ENCODE assay signal across 24 cellular contexts in the genomic region with DNA sequence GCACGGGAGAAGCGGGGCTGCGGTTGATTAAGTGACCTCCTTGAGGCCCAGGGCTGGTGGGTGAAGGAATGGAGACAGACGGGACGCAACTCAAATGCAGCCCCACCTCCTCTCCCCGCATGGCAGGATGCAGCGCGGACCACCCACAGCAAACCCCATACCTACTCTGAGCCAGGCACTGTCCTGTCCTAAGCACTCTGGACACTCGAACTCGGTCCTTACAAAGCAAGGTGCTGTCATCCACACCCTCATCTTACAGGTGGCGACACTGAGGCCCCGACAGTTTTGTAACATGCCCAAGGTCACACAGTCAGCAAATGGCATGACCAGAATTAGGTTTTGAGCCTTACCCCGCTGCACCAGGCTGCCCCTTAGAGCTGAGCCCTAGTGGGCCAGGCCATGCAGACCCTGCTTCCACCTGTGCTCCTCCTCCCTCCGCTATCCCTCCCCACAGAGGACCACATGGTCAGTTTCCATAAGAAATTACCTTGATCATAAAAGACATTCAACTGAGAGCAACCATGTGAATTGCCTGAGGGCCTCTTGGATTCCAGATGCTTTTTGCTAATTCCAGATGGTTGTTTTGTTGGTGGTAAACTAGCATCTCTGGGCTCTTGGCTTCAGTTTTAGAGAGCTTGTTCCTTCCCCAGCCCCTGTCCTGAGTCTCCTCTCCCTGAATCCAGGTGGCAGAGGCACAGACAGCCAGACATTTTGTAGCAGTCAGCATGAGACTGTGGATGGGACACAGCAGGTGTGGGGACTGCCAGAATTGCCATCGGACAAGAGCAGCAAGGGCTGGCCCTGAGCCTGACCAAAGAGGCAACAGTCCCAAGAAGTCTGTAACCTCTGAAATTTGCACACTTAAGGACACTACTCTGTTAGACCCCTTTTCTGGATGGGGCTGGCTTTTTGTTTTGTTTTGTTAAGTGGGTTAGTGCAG.
DNase-seq lines count a peak whose midpoint lies in the region; ATAC-seq and TF ChIP-seq lines count a peak whose summit lies in the region.
"Had no signal": no experiment of that assay in that cellular context is flagged by ENCODE, and none has a peak within 500 bp of the region (broad histone marks: within the 10 kb centered on the region; RNA-seq: fewer than 3 reads in every experiment).

No MANE protein-coding gene starts in this region.

- peaks cover 0 to 15% (median 9%) of the 10 kb centered on the region in 4 donors for H3K4me1 ChIP-seq in esophagus muscularis mucosa
- H3K4me1 ChIP-seq: Caco-2, spleen had no signal

- no peak for TF ChIP-seq CTCF in AG09319 (IDR thresholded peaks at IDR 0.05; ENCODE audit: low read depth, low read length)
- TF ChIP-seq CTCF in brain (conservative IDR thresholded peaks at IDR 0.05): no peak
- no peak for TF ChIP-seq CTCF in nephron (IDR thresholded peaks at IDR 0.05; ENCODE audit: unreplicated experiment in 3 of 3)
- no peak for TF ChIP-seq CTCF in esophagus muscularis mucosa (IDR thresholded peaks at IDR 0.05)

- TF ChIP-seq EP300 in esophagus muscularis mucosa (IDR thresholded peaks at IDR 0.05): no peak

- H3K36me3 Mint-ChIP-seq in brain: no peaks in the 10 kb centered on the region
- H3K36me3 Mint-ChIP-seq in nephron (ENCODE audit: low read depth): no peaks in the 10 kb centered on the region
- H3K36me3 Mint-ChIP-seq: activated naive CD4-positive, alpha-beta T cell treated with anti-CD3 and anti-CD28 coated beads, Interleukin-2, amount 50 U/mL, for 72 hours; mesothelial cell of epicardium had no signal

- H3K4me3 Mint-ChIP-seq in brain (no peak overlapping the region), nephron (no peak overlapping the region)
- H3K4me3 Mint-ChIP-seq: effector memory CD8-positive, alpha-beta T cell; mesothelial cell of epicardium; stimulated activated naive CD8-positive, alpha-beta T cell treated with anti-CD3 and anti-CD28 coated beads, Interleukin-15, amount 100 ng/mL, for 72 hours had no signal

- no peak for TF ChIP-seq POLR2A in esophagus muscularis mucosa (IDR thresholded peaks at IDR 0.05; ENCODE audit: low read depth)

- H3K27me3 ChIP-seq in esophagus muscularis mucosa: peaks cover 0 to 6% (median 0%) of the 10 kb centered on the region in 4 donors
- H3K27me3 ChIP-seq: neutrophil, tibial nerve had no signal

- H3K9me3 Mint-ChIP-seq in brain: peaks cover 0 to 4% (median 1%) of the 10 kb centered on the region in 5 experiments
- H3K9me3 Mint-ChIP-seq in nephron: peaks cover 2% of the 10 kb centered on the region
- H3K9me3 Mint-ChIP-seq: activated naive CD4-positive, alpha-beta T cell treated with anti-CD3 and anti-CD28 coated beads, Interleukin-2, amount 50 U/mL, for 72 hours; effector memory CD8-positive, alpha-beta T cell; stimulated activated naive CD8-positive, alpha-beta T cell treated with anti-CD3 and anti-CD28 coated beads, Interleukin-15, amount 100 ng/mL, for 72 hours had no signal

- H3K27ac ChIP-seq in esophagus muscularis mucosa (replicated peaks in 1 of 4): no peak overlapping the region
- H3K27ac ChIP-seq: HL-60, neutrophil, RWPE1, spleen had no signal

- no peak for ATAC-seq in GM18511 (IDR thresholded peaks at IDR 0.05; ENCODE audit: unreplicated experiment)
- ATAC-seq: activated naive CD4-positive, alpha-beta T cell treated with anti-CD3 and anti-CD28 coated beads, Interleukin-2, amount 50 U/mL, for 72 hours; effector memory CD8-positive, alpha-beta T cell; stimulated activated naive CD8-positive, alpha-beta T cell treated with anti-CD3 and anti-CD28 coated beads, Interleukin-15, amount 100 ng/mL, for 72 hours had no signal

- DNase-seq in AG09319 (ENCODE audit: extremely low read depth, low read depth) (peak; percentile 15), HT-29 (ENCODE audit: low spot score) (peak; percentile 15), NCI-H526 treated with DMSO at 0.1 percent for 48 hours (lab: John Stamatoyannopoulos, UW) (no peak), CD1c-positive myeloid dendritic cell (ENCODE audit: extremely low spot score) (no peak), esophagus muscularis mucosa (ENCODE audit: extremely low spot score) (no peak)
- DNase-seq: activated CD4-positive, CD25-positive, alpha-beta regulatory T cell; effector memory CD8-positive, alpha-beta T cell; esophagus squamous epithelium; MV-4-11; NCI-H2029; NCI-H510A; spleen; stimulated activated CD4-positive, alpha-beta T cell treated with anti-CD3 and anti-CD28 coated beads, Interleukin-4, amount 100 ng/mL, for 4 hours; stimulated activated naive CD8-positive, alpha-beta T cell treated with anti-CD3 and anti-CD28 coated beads, Interleukin-15, amount 100 ng/mL, for 72 hours had no signal

- H3K4me1 Mint-ChIP-seq in brain (peaks cover 59% of the 10 kb centered on the region), nephron (peaks cover 70% of the 10 kb centered on the region)
- H3K4me1 Mint-ChIP-seq: stimulated activated naive CD8-positive, alpha-beta T cell treated with anti-CD3 and anti-CD28 coated beads, Interleukin-15, amount 100 ng/mL, for 72 hours had no signal

- H3K27me3 Mint-ChIP-seq in brain (no peaks in the 10 kb centered on the region), nephron (ENCODE audit: low read depth) (no peaks in the 10 kb centered on the region)

- no peaks in the 10 kb centered on the region for H3K9me3 ChIP-seq in esophagus muscularis mucosa
- H3K9me3 ChIP-seq: Caco-2, esophagus squamous epithelium, neutrophil, spleen, tibial nerve had no signal

- intact Hi-C loops in esophagus muscularis mucosa (cut with DNase I): no loop called here

- no peaks in the 10 kb centered on the region for H3K36me3 ChIP-seq in esophagus muscularis mucosa
- H3K36me3 ChIP-seq: esophagus squamous epithelium, neutrophil, spleen, tibial nerve had no signal

- WGBS in esophagus muscularis mucosa: 93% methylated on average over 15 of the region's 15 CpGs

- no peak overlapping the region for H3K4me3 ChIP-seq in esophagus muscularis mucosa
- H3K4me3 ChIP-seq: esophagus squamous epithelium, spleen, tibial nerve had no signal

- peak overlapping the region in 3 of 5 experiments; percentile 54 to 88 (median 66) for H3K27ac Mint-ChIP-seq in brain
- H3K27ac Mint-ChIP-seq in nephron: peak overlapping the region; percentile 97 to 99 (median 98)
- H3K27ac Mint-ChIP-seq: effector memory CD8-positive, alpha-beta T cell; mesothelial cell of epicardium; stimulated activated naive CD8-positive, alpha-beta T cell treated with anti-CD3 and anti-CD28 coated beads, Interleukin-15, amount 100 ng/mL, for 72 hours had no signal

Comparison
In these comparisons a context has a peak if more than half of its experiments do, and no peak if none do; other contexts are left out.
1. DNase-seq: peak in AG09319 (single experiment) and HT-29 (single experiment); none in NCI-H526 treated with DMSO at 0.1 percent for 48 hours (single experiment), CD1c-positive myeloid dendritic cell (single experiment) and esophagus muscularis mucosa (single experiment).